ENCODE assay signal across 14 cellular contexts in the genomic region with DNA sequence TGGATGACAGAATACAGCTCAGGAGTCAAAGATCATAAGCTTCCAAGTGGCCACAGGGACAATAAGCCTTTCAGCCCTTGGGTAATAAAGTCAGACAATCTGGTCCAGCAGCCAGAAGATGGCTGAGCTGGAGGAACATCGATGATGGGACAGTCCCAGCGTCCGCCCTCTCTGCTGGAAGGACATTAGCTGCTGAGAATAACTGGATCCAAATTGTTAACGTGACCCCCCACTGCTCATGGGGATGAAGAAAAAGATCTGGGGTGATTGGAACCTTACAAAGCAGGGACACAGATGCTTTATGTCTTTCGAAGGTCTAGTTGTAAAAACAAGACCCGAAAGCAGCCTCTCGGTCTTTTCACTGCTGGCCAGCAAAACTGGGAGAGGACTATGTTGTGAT.
DNase-seq lines count a peak whose midpoint lies in the region; ATAC-seq lines count a peak whose summit lies in the region.
"Had no signal": no experiment of that assay in that cellular context is flagged by ENCODE, and none has a peak within 500 bp of the region (broad histone marks: within the 10 kb centered on the region; RNA-seq: fewer than 3 reads in every experiment).

No MANE protein-coding gene starts in this region.

- no peak overlapping the region for H2BK5ac ChIP-seq in neuronal stem cell (ENCODE audit: low read length)

- H4K91ac ChIP-seq in neuronal stem cell (ENCODE audit: low read depth, low read length, poor library complexity) = no peak overlapping the region

- H2AK5ac ChIP-seq in neuronal stem cell (ENCODE audit: low read depth, low read length) = no peak overlapping the region

- no peak for DNase-seq in T-helper 17 cell
- DNase-seq in neuronal stem cell (ENCODE audit: low spot score) = no peak
- no peak for DNase-seq in naive thymus-derived CD4-positive, alpha-beta T cell
- no peak for DNase-seq in CD1c-positive myeloid dendritic cell (ENCODE audit: extremely low spot score)
- DNase-seq: 8988T, GF-D8 had no signal

- no peak overlapping the region for H2BK15ac ChIP-seq in neuronal stem cell (ENCODE audit: low read length)

- CTCF ChIA-PET in naive thymus-derived CD4-positive, alpha-beta T cell (lab: Charles Lee) = interaction anchor here (0.8 to 7.4 kb wide), 12 partner anchors 9 to 427 kb away, joined by 3 to 147 read pairs (median 10); no protein-coding TSS in a partner anchor

- H3K4me3 ChIP-seq in neuronal stem cell (ENCODE audit: low read length in 2 of 2) = no peak overlapping the region
- no peak overlapping the region for H3K4me3 ChIP-seq in naive thymus-derived CD4-positive, alpha-beta T cell (ENCODE audit: low read length)
- H3K4me3 ChIP-seq: BLaER1, GM12878 had no signal

- peak overlapping the region; percentile 9 for H3K18ac ChIP-seq in neuronal stem cell (ENCODE audit: low read length)

- no peak overlapping the region for H3K14ac ChIP-seq in neuronal stem cell (ENCODE audit: low read length)

- H3K23ac ChIP-seq in neuronal stem cell (ENCODE audit: low read depth, low read length, poor library complexity) = no peak overlapping the region

- H3K27ac Mint-ChIP-seq in T-helper 17 cell = peak overlapping the region; percentile 27
- H3K27ac Mint-ChIP-seq in naive thymus-derived CD4-positive, alpha-beta T cell = no peak overlapping the region
- H3K27ac Mint-ChIP-seq: CD14-positive monocyte; CD4-positive, alpha-beta T cell; CD8-positive, alpha-beta T cell had no signal

- WGBS in neuronal stem cell (ENCODE audit: extremely low coverage in 2 of 2, insufficient read length in 2 of 2, insufficient replicate concordance in 1 of 2), 2 donors = no CpG with 5 or more reads among the region's 7 CpGs

- H3K9me3 Mint-ChIP-seq in naive thymus-derived CD4-positive, alpha-beta T cell = peaks cover 0 to 15% (median 7%) of the 10 kb centered on the region in 11 donors
- H3K9me3 Mint-ChIP-seq: CD4-positive, alpha-beta T cell had no signal

- H4K8ac ChIP-seq in neuronal stem cell (ENCODE audit: low read depth, low read length) = no peak overlapping the region

- no peak overlapping the region for H3K4me2 ChIP-seq in neuronal stem cell (ENCODE audit: insufficient read depth, low read length, poor library complexity, severe bottlenecking)
- H3K4me2 ChIP-seq: BLaER1 had no signal

- H3K27me3 Mint-ChIP-seq in T-helper 17 cell = peaks cover 41% of the 10 kb centered on the region
- H3K27me3 Mint-ChIP-seq in naive thymus-derived CD4-positive, alpha-beta T cell = peaks cover 13 to 45% (median 30%) of the 10 kb centered on the region in 5 donors

- H3K4me1 ChIP-seq in neuronal stem cell (ENCODE audit: control insufficient read depth in 2 of 2, insufficient read depth in 1 of 2, low read depth in 1 of 2, low read length in 2 of 2) = peaks cover 0 to 1% of the 10 kb centered on the region in 2 donors
- no peaks in the 10 kb centered on the region for H3K4me1 ChIP-seq in naive thymus-derived CD4-positive, alpha-beta T cell (ENCODE audit: control insufficient read depth in 2 of 2, insufficient read depth in 2 of 2, low read length in 2 of 2)
- H3K4me1 ChIP-seq: BE2C, Caco-2 had no signal

- H3K36me3 Mint-ChIP-seq in T-helper 17 cell (ENCODE audit: low read depth) = peaks cover 3% of the 10 kb centered on the region
- peaks cover 0 to 8% (median 0%) of the 10 kb centered on the region in 5 donors for H3K36me3 Mint-ChIP-seq in naive thymus-derived CD4-positive, alpha-beta T cell
- H3K36me3 Mint-ChIP-seq: CD14-positive monocyte; CD8-positive, alpha-beta T cell had no signal

- POLR2A ChIA-PET in naive thymus-derived CD4-positive, alpha-beta T cell (lab: Charles Lee) = no interaction called here

- H2BK12ac ChIP-seq in neuronal stem cell (ENCODE audit: low read length) = no peak overlapping the region

- H3K36me3 ChIP-seq in neuronal stem cell (replicated peaks in 1 of 2; ENCODE audit: control insufficient read depth in 2 of 2, insufficient read depth in 2 of 2, low read length in 2 of 2) = no peaks in the 10 kb centered on the region
- no peaks in the 10 kb centered on the region for H3K36me3 ChIP-seq in naive thymus-derived CD4-positive, alpha-beta T cell (ENCODE audit: control insufficient read depth in 2 of 3, insufficient read depth in 3 of 3, low read length in 3 of 3)
- H3K36me3 ChIP-seq: BE2C, BLaER1 had no signal

- H3K9me3 ChIP-seq in T-helper 17 cell (ENCODE audit: control insufficient read depth, low read length, poor library complexity, severe bottlenecking) (no peaks in the 10 kb centered on the region), neuronal stem cell (replicated peaks in 1 of 2; ENCODE audit: control insufficient read depth in 2 of 2, insufficient read depth in 1 of 2, low read depth in 1 of 2, low read length in 2 of 2) (no peaks in the 10 kb centered on the region)
- no peaks in the 10 kb centered on the region for H3K9me3 ChIP-seq in naive thymus-derived CD4-positive, alpha-beta T cell (ENCODE audit: control insufficient read depth in 2 of 3, low read length in 3 of 3)
- H3K9me3 ChIP-seq: BE2C had no signal

- no peak overlapping the region for H3K4me3 Mint-ChIP-seq in T-helper 17 cell
- no peak overlapping the region for H3K4me3 Mint-ChIP-seq in naive thymus-derived CD4-positive, alpha-beta T cell
- H3K4me3 Mint-ChIP-seq: CD14-positive monocyte; CD4-positive, alpha-beta T cell; CD8-positive, alpha-beta T cell had no signal

- H3K27ac ChIP-seq in neuronal stem cell (replicated peaks; ENCODE audit: low read length) = no peak overlapping the region
- H3K27ac ChIP-seq in naive thymus-derived CD4-positive, alpha-beta T cell (ENCODE audit: low read depth, low read length) = no peak overlapping the region
- H3K27ac ChIP-seq: BLaER1 had no signal

- ATAC-seq in T-helper 17 cell (no peak), GM18498 (IDR thresholded peaks at IDR 0.05; ENCODE audit: unreplicated experiment) (no peak)
- ATAC-seq in naive thymus-derived CD4-positive, alpha-beta T cell = no peak

- no peak overlapping the region for H3K9ac ChIP-seq in neuronal stem cell (ENCODE audit: low read depth, low read length, poor library complexity)
- H3K9ac ChIP-seq: BLaER1 had no signal

- H2AFZ ChIP-seq in neuronal stem cell (ENCODE audit: low read length) = no peak overlapping the region

- no peaks in the 10 kb centered on the region for H3K79me1 ChIP-seq in neuronal stem cell (ENCODE audit: low read depth, low read length)

- H3K27me3 ChIP-seq in neuronal stem cell (ENCODE audit: control insufficient read depth in 3 of 3, insufficient read depth in 3 of 3, low read depth in 1 of 3, low read length in 3 of 3) = peaks cover 0 to 9% (median 3%) of the 10 kb centered on the region in 3 experiments
- H3K27me3 ChIP-seq in naive thymus-derived CD4-positive, alpha-beta T cell (ENCODE audit: control insufficient read depth in 2 of 2, insufficient read depth in 2 of 2, low read length in 2 of 2) = no peaks in the 10 kb centered on the region
- H3K27me3 ChIP-seq: BLaER1 had no signal

- no peak overlapping the region for H3K4ac ChIP-seq in neuronal stem cell (ENCODE audit: low read length)

- H3K4me1 Mint-ChIP-seq in T-helper 17 cell = peaks cover 4% of the 10 kb centered on the region
- peaks cover 0 to 11% (median 5%) of the 10 kb centered on the region in 7 donors for H3K4me1 Mint-ChIP-seq in naive thymus-derived CD4-positive, alpha-beta T cell

- intact Hi-C loops in naive thymus-derived CD4-positive, alpha-beta T cell (cut with micrococcal nuclease) = loop anchor here (1.0 to 10.0 kb wide), 9 partner anchors 81 to 580 kb away; no protein-coding TSS in a partner anchor

- no peak overlapping the region for H2BK120ac ChIP-seq in neuronal stem cell (ENCODE audit: low read depth, low read length)
